Comparison of ENCODE assay signal across 13 cellular contexts in the genomic region with DNA sequence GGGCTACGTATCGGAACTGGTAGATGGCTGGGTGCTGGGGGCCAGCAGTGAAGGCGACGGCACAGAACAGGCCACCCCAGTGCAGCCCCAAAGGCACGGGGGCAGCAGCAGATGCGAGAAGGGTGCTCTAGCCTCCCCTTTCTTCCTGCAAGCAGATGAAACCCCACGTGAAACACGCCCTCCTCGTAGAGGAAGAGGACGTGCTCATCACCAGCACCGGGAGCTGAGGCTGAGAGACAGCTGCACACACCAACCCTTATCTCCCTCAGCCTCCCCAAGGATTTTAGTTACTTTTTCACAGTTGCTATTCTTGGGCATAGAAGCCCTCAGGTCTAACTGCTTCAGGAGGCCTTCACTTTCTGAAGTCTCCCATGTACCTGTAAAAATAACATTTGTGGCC. TPM values are rescaled to one million over a fixed set of nuclear protein-coding genes. Genes with fewer than 3 reads are reported as not detected.
DNase-seq lines count a peak whose midpoint lies in the region; ATAC-seq, FAIRE-seq and TF ChIP-seq lines count a peak whose summit lies in the region.
"Had no signal": no experiment of that assay in that cellular context is flagged by ENCODE, and none has a peak within 500 bp of the region (broad histone marks: within the 10 kb centered on the region; RNA-seq: fewer than 3 reads in every experiment).

No MANE protein-coding gene starts in this region.

- H3K79me2 ChIP-seq in HepG2 (ENCODE audit: insufficient read depth, low read length) = peaks cover 88% of the 10 kb centered on the region

- TF ChIP-seq CTCF in gastroesophageal sphincter (IDR thresholded peaks at IDR 0.05) (no peak), HepG2 (CRISPR knock-in tag; IDR thresholded peaks at IDR 0.05) (no peak)

- intact Hi-C loops in HepG2 (cut with micrococcal nuclease; ENCODE audit: unreplicated experiment) = no loop called here

- WGBS in gastroesophageal sphincter (ENCODE audit: low coverage in 1 of 2), 2 donors = 22 to 27% methylated on average over 7 to 9 of the region's 11 CpGs
- 96% methylated on average over 10 of the region's 11 CpGs for WGBS in HepG2 (ENCODE audit: low lambda C conversion rate)

- no peak for TF ChIP-seq RAD21 in HepG2 (CRISPR knock-in tag; IDR thresholded peaks at IDR 0.05)

- H3K4me1 ChIP-seq in gastroesophageal sphincter = peaks cover 12 to 100% (median 88%) of the 10 kb centered on the region in 3 donors
- peaks cover 62 to 70% (median 68%) of the 10 kb centered on the region in 3 donors for H3K4me1 ChIP-seq in skeletal muscle tissue (ENCODE audit: control insufficient read depth in 3 of 3, insufficient read depth in 3 of 3, low read length in 3 of 3)
- peaks cover 84% of the 10 kb centered on the region for H3K4me1 ChIP-seq in HepG2 (ENCODE audit: insufficient read depth, low read length)

- H3K4me2 ChIP-seq in HepG2 (ENCODE audit: low read depth, low read length) = no peak overlapping the region

- CTCF ChIA-PET in HepG2 (lab: Yijun Ruan, JAX; ENCODE audit: low intra/inter-chr PET ratio, low total read pairs) = no interaction called here

- POLR2A ChIA-PET in HepG2 (lab: Yijun Ruan, JAX) = interaction anchor here (3.7 kb wide), 1 partner anchor 33 kb away, joined by 55 read pairs; no protein-coding TSS in a partner anchor

- in situ Hi-C loops in HepG2 (cut with HindIII; ENCODE audit: extremely low pct_ligation_motif_present, low pct_unique_long_range_greater_than_20kb) = no loop called here

- no peak overlapping the region for H2AFZ ChIP-seq in HepG2 (ENCODE audit: low read length)

- peak overlapping the region; percentile 58 for H3K4me3 ChIP-seq in SK-N-MC
- peak overlapping the region; percentile 3 to 42 for H3K4me3 ChIP-seq in gastroesophageal sphincter
- peak overlapping the region in 2 of 3 donors; percentile 40 to 41 for H3K4me3 ChIP-seq in skeletal muscle tissue (ENCODE audit: low read length in 3 of 3)
- no peak overlapping the region for H3K4me3 ChIP-seq in HepG2 (replicated peaks in 1 of 3; ENCODE audit: insufficient read depth in 1 of 3, low read depth in 2 of 3, low read length in 3 of 3)

- no peaks in the 10 kb centered on the region for H3K36me3 ChIP-seq in SK-N-MC (ENCODE audit: insufficient read depth, low read length)
- no peaks in the 10 kb centered on the region for H3K36me3 ChIP-seq in gastroesophageal sphincter
- peaks cover 0 to 2% (median 0%) of the 10 kb centered on the region in 3 donors for H3K36me3 ChIP-seq in skeletal muscle tissue (ENCODE audit: control insufficient read depth in 3 of 3, insufficient read depth in 3 of 3, low read length in 3 of 3)
- peaks cover 6 to 13% of the 10 kb centered on the region in 2 experiments; a peak in 4 of 5 replicates for H3K36me3 ChIP-seq in HepG2 (replicated peaks in 1 of 2; ENCODE audit: control insufficient read depth in 1 of 2, insufficient read depth in 2 of 2, low read length in 2 of 2)
- H3K36me3 ChIP-seq: brain microvascular endothelial cell had no signal

- H4K20me1 ChIP-seq in HepG2 (ENCODE audit: insufficient read depth, low read length) = peaks cover 84% of the 10 kb centered on the region

- H3K9me3 ChIP-seq in SK-N-MC (ENCODE audit: low read depth, low read length) (no peaks in the 10 kb centered on the region), gastroesophageal sphincter (no peaks in the 10 kb centered on the region), skeletal muscle tissue (ENCODE audit: control insufficient read depth in 3 of 3, low read length in 3 of 3) (no peaks in the 10 kb centered on the region), HepG2 (ENCODE audit: low read length) (no peaks in the 10 kb centered on the region)

- TF ChIP-seq EP300 in gastroesophageal sphincter (IDR thresholded peaks at IDR 0.05) = no peak
- TF ChIP-seq EP300 in HepG2 (IDR thresholded peaks at IDR 0.05; ENCODE audit: low read depth in 2 of 2, low read length in 2 of 2) = no peak
- TF ChIP-seq EP300 in HepG2 (CRISPR knock-in tag; IDR thresholded peaks at IDR 0.05; ENCODE audit: borderline replicate concordance) = no peak

- peak; percentile 74 for FAIRE-seq in GM12891 (lab: Jason Lieb, UNC)
- FAIRE-seq in HepG2 (lab: Jason Lieb, UNC) = no peak

- no peaks in the 10 kb centered on the region for H3K27me3 ChIP-seq in gastroesophageal sphincter
- no peaks in the 10 kb centered on the region for H3K27me3 ChIP-seq in skeletal muscle tissue (ENCODE audit: control insufficient read depth in 3 of 3, insufficient read depth in 3 of 3, low read length in 3 of 3)
- no peaks in the 10 kb centered on the region for H3K27me3 ChIP-seq in HepG2 (ENCODE audit: control insufficient read depth in 1 of 2, insufficient read depth in 2 of 2, low read length in 2 of 2)
- H3K27me3 ChIP-seq: brain microvascular endothelial cell had no signal

- no peak overlapping the region for H3K9ac ChIP-seq in SK-N-MC (ENCODE audit: insufficient read length)
- no peak overlapping the region for H3K9ac ChIP-seq in skeletal muscle tissue (ENCODE audit: low read depth in 1 of 3, low read length in 3 of 3)
- no peak overlapping the region for H3K9ac ChIP-seq in HepG2 (ENCODE audit: insufficient read depth, low read depth, low read length)

- DNase-seq in GM12891 (ENCODE audit: insufficient read length, low spot score) (no peak), SK-N-MC (ENCODE audit: low read depth, low spot score) (no peak), NCI-H226 (no peak), HepG2 (ENCODE audit: low spot score) (no peak), superior temporal gyrus (ENCODE audit: extremely low spot score) (no peak)
- DNase-seq: activated T-cell treated with anti-CD3 and anti-CD28 coated beads, Interleukin-2, amount 50 U/mL, for 1 hour; brain microvascular endothelial cell; CD4-positive, alpha-beta memory T cell; Karpas-422; NCI-H2081 treated with DMSO at 0.1 percent for 48 hours had no signal

- BruUV-seq in HepG2 (replicated peaks; lab: Mats Ljungman, UMichigan) = no TSS peak

- TF ChIP-seq POLR2A in GM12891 (IDR thresholded peaks at IDR 0.05; ENCODE audit: low read depth, low read length) (no peak), gastroesophageal sphincter (IDR thresholded peaks at IDR 0.05) (no peak), HepG2 (IDR thresholded peaks at IDR 0.05; ENCODE audit: insufficient read depth in 1 of 2, low read depth in 2 of 2, low read length in 2 of 2) (no peak)

- ATAC-seq in gastroesophageal sphincter (no peak), GM19328 (IDR thresholded peaks at IDR 0.05; ENCODE audit: unreplicated experiment) (no peak), HepG2 (no peak)

- H3K27ac ChIP-seq in SK-N-MC (peak overlapping the region; percentile 5; the same call in 1 of the 2 replicates), gastroesophageal sphincter (peak overlapping the region; percentile 12 to 87 (median 84)), skeletal muscle tissue (ENCODE audit: low read depth, low read length) (no peak overlapping the region), HepG2 (ENCODE audit: extremely low read length, insufficient read depth, low read length) (no peak overlapping the region)
- H3K27ac ChIP-seq: brain microvascular endothelial cell had no signal

RNA-seq across cellular contexts. Expression of gene ZNF787, which starts 11.9 kb away (rescaled TPM):
- polyA plus RNA-seq in GM12891 (2012; ENCODE audit: low read depth, missing spikeins) = 16.4 TPM
- total RNA-seq in gastroesophageal sphincter = 10 to 100 TPM; 18.6 to 31.8 (median 19.7) TPM
- total RNA-seq in skeletal muscle tissue = 34.4 TPM
- 35.6 and 42.8 TPM in 2 replicates for total RNA-seq in HepG2 (2016; rRNA removed; fragmentation: Illumina TruSeq; extraction: Trizol)
- total RNA-seq in HepG2 (2016; cell fraction: cytosol; rRNA removed; fragmentation: Illumina TruSeq; extraction: Trizol; ENCODE audit: low read depth) = 29.0 and 33.1 TPM in 2 replicates
- total RNA-seq in HepG2 (2016; cell fraction: insoluble cytoplasmic fraction; rRNA removed; fragmentation: Illumina TruSeq; extraction: Trizol) = 34.7 and 46.1 TPM in 2 replicates
- total RNA-seq in HepG2 (2016; cell fraction: membrane; rRNA removed; fragmentation: Illumina TruSeq; extraction: Trizol) = 62.2 and 73.5 TPM in 2 replicates
- total RNA-seq in HepG2 (2016; cell fraction: nucleus; rRNA removed; fragmentation: Illumina TruSeq; extraction: Trizol) = 17.6 and 21.2 TPM in 2 replicates
- polyA plus RNA-seq in HepG2 (2011; rRNA removed) = 15.1 and 23.1 TPM in 2 replicates
- polyA plus RNA-seq in HepG2 (2011; cell fraction: cytosol; rRNA removed) = 9.6 and 21.1 TPM in 2 replicates
- 24.0 and 30.1 TPM in 2 replicates for polyA plus RNA-seq in HepG2 (2011; cell fraction: nucleus; rRNA removed)
- 20.1 and 21.2 TPM in 2 replicates for polyA plus RNA-seq in HepG2 (2012)
- 34.6 and 40.9 TPM in 2 replicates for polyA plus RNA-seq in HepG2 (2016; cell fraction: cytosol; fragmentation: Illumina TruSeq; extraction: Trizol; ENCODE audit: low read depth)
- polyA plus RNA-seq in HepG2 (2016; cell fraction: insoluble cytoplasmic fraction; fragmentation: Illumina TruSeq; extraction: Trizol; ENCODE audit: low read depth) = 47.2 and 47.3 TPM in 2 replicates
- 55.5 and 74.3 TPM in 2 replicates for polyA plus RNA-seq in HepG2 (2016; cell fraction: membrane; fragmentation: Illumina TruSeq; extraction: Trizol; ENCODE audit: low read depth)
- polyA plus RNA-seq in HepG2 (2016; cell fraction: nucleus; fragmentation: Illumina TruSeq; extraction: Trizol; ENCODE audit: insufficient read depth, low read depth) = 38.1 and 41.9 TPM in 2 replicates
- polyA minus RNA-seq in HepG2 (2011; rRNA and poly(A)+ RNA removed; ENCODE audit: low replicate concordance) = 11.1 and 37.8 TPM in 2 replicates
- polyA minus RNA-seq in HepG2 (2011; cell fraction: cytosol; rRNA and poly(A)+ RNA removed) = 24.6 and 29.7 TPM in 2 replicates
- polyA minus RNA-seq in HepG2 (2011; cell fraction: nucleus; rRNA and poly(A)+ RNA removed) = 9.8 and 11.8 TPM in 2 replicates

RNA-seq across cellular contexts. Expression of gene ZNF444, which starts 31.9 kb away (rescaled TPM):
- polyA plus RNA-seq in GM12891 (2012; ENCODE audit: low read depth, missing spikeins) = 15.0 TPM
- 10 to 100 TPM; 36.2 to 57.9 (median 41.3) TPM for total RNA-seq in gastroesophageal sphincter
- total RNA-seq in skeletal muscle tissue = 7.3 TPM
- total RNA-seq in HepG2 (2016; rRNA removed; fragmentation: Illumina TruSeq; extraction: Trizol) = 24.4 and 30.3 TPM in 2 replicates
- total RNA-seq in HepG2 (2016; cell fraction: cytosol; rRNA removed; fragmentation: Illumina TruSeq; extraction: Trizol; ENCODE audit: low read depth) = 8.7 and 10.7 TPM in 2 replicates
- 24.3 and 28.9 TPM in 2 replicates for total RNA-seq in HepG2 (2016; cell fraction: insoluble cytoplasmic fraction; rRNA removed; fragmentation: Illumina TruSeq; extraction: Trizol)
- total RNA-seq in HepG2 (2016; cell fraction: membrane; rRNA removed; fragmentation: Illumina TruSeq; extraction: Trizol) = 18.5 and 19.0 TPM in 2 replicates
- total RNA-seq in HepG2 (2016; cell fraction: nucleus; rRNA removed; fragmentation: Illumina TruSeq; extraction: Trizol) = 16.6 and 20.8 TPM in 2 replicates
- 27.4 and 34.2 TPM in 2 replicates for polyA plus RNA-seq in HepG2 (2011; rRNA removed)
- polyA plus RNA-seq in HepG2 (2011; cell fraction: cytosol; rRNA removed) = 26.3 and 39.4 TPM in 2 replicates
- 141 and 147 TPM in 2 replicates for polyA plus RNA-seq in HepG2 (2011; cell fraction: nucleus; rRNA removed)
- polyA plus RNA-seq in HepG2 (2012) = 31.4 and 36.8 TPM in 2 replicates
- polyA plus RNA-seq in HepG2 (2016; cell fraction: cytosol; fragmentation: Illumina TruSeq; extraction: Trizol; ENCODE audit: low read depth) = 9.9 and 10.2 TPM in 2 replicates
- polyA plus RNA-seq in HepG2 (2016; cell fraction: insoluble cytoplasmic fraction; fragmentation: Illumina TruSeq; extraction: Trizol; ENCODE audit: low read depth) = 35.6 and 37.8 TPM in 2 replicates
- polyA plus RNA-seq in HepG2 (2016; cell fraction: membrane; fragmentation: Illumina TruSeq; extraction: Trizol; ENCODE audit: low read depth) = 15.1 and 15.7 TPM in 2 replicates
- polyA plus RNA-seq in HepG2 (2016; cell fraction: nucleus; fragmentation: Illumina TruSeq; extraction: Trizol; ENCODE audit: insufficient read depth, low read depth) = 59.4 and 67.1 TPM in 2 replicates
- 7.0 and 28.3 TPM in 2 replicates for polyA minus RNA-seq in HepG2 (2011; rRNA and poly(A)+ RNA removed; ENCODE audit: low replicate concordance)
- 15.8 and 20.3 TPM in 2 replicates for polyA minus RNA-seq in HepG2 (2011; cell fraction: cytosol; rRNA and poly(A)+ RNA removed)
- 11.1 and 17.4 TPM in 2 replicates for polyA minus RNA-seq in HepG2 (2011; cell fraction: nucleus; rRNA and poly(A)+ RNA removed)

Comparison
In these comparisons a context has a peak if more than half of its experiments do, and no peak if none do; other contexts are left out.
1. H3K27ac ChIP-seq: peak in SK-N-MC (single experiment) and gastroesophageal sphincter (4 of 4); none in skeletal muscle tissue (single experiment) and HepG2 (single experiment).
2. H3K4me3 ChIP-seq: peak in SK-N-MC (single experiment), gastroesophageal sphincter (2 of 2) and skeletal muscle tissue (2 of 3); none in HepG2 (0 of 3).